ENCODE assay signal across 23 cellular contexts in genomic region chr3:78176869-78177268, GRCh38.
"Had no signal": no experiment of that assay in that cellular context is flagged by ENCODE, and none has a peak within 500 bp of the region (broad histone marks: within the 10 kb centered on the region; RNA-seq: fewer than 3 reads in every experiment).

No MANE protein-coding gene starts in this region.

- H3K27me3 Mint-ChIP-seq: activated CD4-positive, alpha-beta memory T cell treated with anti-CD3 and anti-CD28 coated beads for 36 hours; activated CD4-positive, alpha-beta T cell treated with anti-CD3 and anti-CD28 coated beads, Interleukin-2, amount 10 ng/mL, durations not matched to agents 7 days and 5 days; activated naive CD4-positive, alpha-beta T cell treated with anti-CD3 and anti-CD28 coated beads, Interleukin-2, amount 10 ng/mL, durations not matched to agents 7 days and 5 days; activated naive CD8-positive, alpha-beta T cell treated with anti-CD3 and anti-CD28 coated beads for 36 hours; IgD-negative memory B cell had no signal

- H3K4me3 Mint-ChIP-seq: activated CD4-positive, alpha-beta memory T cell treated with anti-CD3 and anti-CD28 coated beads for 36 hours; activated CD4-positive, alpha-beta T cell treated with anti-CD3 and anti-CD28 coated beads, Interleukin-2, amount 10 ng/mL, durations not matched to agents 7 days and 5 days; activated naive CD4-positive, alpha-beta T cell treated with anti-CD3 and anti-CD28 coated beads, Interleukin-2, amount 10 ng/mL, durations not matched to agents 7 days and 5 days; activated naive CD8-positive, alpha-beta T cell treated with anti-CD3 and anti-CD28 coated beads for 36 hours; activated T-cell treated with anti-CD3 and anti-CD28 coated beads, Interleukin-2, amount 50 U/mL, for 72 hours; IgD-negative memory B cell had no signal

- H3K36me3 Mint-ChIP-seq: activated CD4-positive, alpha-beta memory T cell treated with anti-CD3 and anti-CD28 coated beads for 36 hours; activated naive CD4-positive, alpha-beta T cell treated with anti-CD3 and anti-CD28 coated beads, Interleukin-2, amount 10 ng/mL, durations not matched to agents 7 days and 5 days; activated naive CD8-positive, alpha-beta T cell treated with anti-CD3 and anti-CD28 coated beads for 36 hours; IgD-negative memory B cell had no signal

- ATAC-seq: activated T-cell treated with anti-CD3 and anti-CD28 coated beads, Interleukin-2, amount 50 U/mL, for 72 hours; Right ventricle myocardium inferior had no signal

- DNase-seq: activated CD4-positive, alpha-beta memory T cell treated with anti-CD3 and anti-CD28 coated beads for 36 hours; activated CD4-positive, alpha-beta T cell treated with anti-CD3 and anti-CD28 coated beads, Interleukin-2, amount 10 ng/mL, durations not matched to agents 7 days and 5 days; activated CD4-positive, CD25-positive, alpha-beta regulatory T cell; activated CD8-positive, alpha-beta memory T cell treated with anti-CD3 and anti-CD28 coated beads, Interleukin-2, amount 50 U/mL, for 4 hours; activated gamma-delta T cell treated with Interleukin-2 at 50 U/mL for 16 hours; activated naive CD4-positive, alpha-beta T cell treated with anti-CD3 and anti-CD28 coated beads, Interleukin-2, amount 10 ng/mL, durations not matched to agents 7 days and 5 days; activated naive CD8-positive, alpha-beta T cell treated with anti-CD3 and anti-CD28 coated beads for 36 hours; activated T-cell treated with anti-CD3 and anti-CD28 coated beads, Interleukin-2, amount 50 U/mL, for 72 hours; brain microvascular endothelial cell; cerebellar nuclear complex; KG1; NCI-H1092; NCI-H1417; NCI-H1694 treated with DMSO at 0.1 percent for 48 hours; NCI-H2081; NCI-H446 treated with DMSO at 0.1 percent for 48 hours; NCI-H524 treated with DMSO at 0.1 percent for 48 hours; NCI-H82; SK-N-SH; T-helper 1 cell had no signal

- H3K27ac Mint-ChIP-seq: activated CD4-positive, alpha-beta memory T cell treated with anti-CD3 and anti-CD28 coated beads for 36 hours; activated CD4-positive, alpha-beta T cell treated with anti-CD3 and anti-CD28 coated beads, Interleukin-2, amount 10 ng/mL, durations not matched to agents 7 days and 5 days; activated naive CD4-positive, alpha-beta T cell treated with anti-CD3 and anti-CD28 coated beads, Interleukin-2, amount 10 ng/mL, durations not matched to agents 7 days and 5 days; activated naive CD8-positive, alpha-beta T cell treated with anti-CD3 and anti-CD28 coated beads for 36 hours; activated T-cell treated with anti-CD3 and anti-CD28 coated beads, Interleukin-2, amount 50 U/mL, for 72 hours; activated T-helper 2 cell treated with anti-CD3 and anti-CD28 coated beads, Interferon-gamma antibody, Interleukin-2, Interleukin-4, amounts not matched to agents 10 μg/mL and 5 μg/mL and 100 μg/mL, durations not matched to agents 14 hours and 24 hours and 36 hours; IgD-negative memory B cell had no signal

- H3K4me1 Mint-ChIP-seq: activated CD4-positive, alpha-beta T cell treated with anti-CD3 and anti-CD28 coated beads, Interleukin-2, amount 10 ng/mL, durations not matched to agents 7 days and 5 days; activated naive CD4-positive, alpha-beta T cell treated with anti-CD3 and anti-CD28 coated beads, Interleukin-2, amount 10 ng/mL, durations not matched to agents 7 days and 5 days; activated naive CD8-positive, alpha-beta T cell treated with anti-CD3 and anti-CD28 coated beads for 36 hours; IgD-negative memory B cell had no signal
